In the genomic region with DNA sequence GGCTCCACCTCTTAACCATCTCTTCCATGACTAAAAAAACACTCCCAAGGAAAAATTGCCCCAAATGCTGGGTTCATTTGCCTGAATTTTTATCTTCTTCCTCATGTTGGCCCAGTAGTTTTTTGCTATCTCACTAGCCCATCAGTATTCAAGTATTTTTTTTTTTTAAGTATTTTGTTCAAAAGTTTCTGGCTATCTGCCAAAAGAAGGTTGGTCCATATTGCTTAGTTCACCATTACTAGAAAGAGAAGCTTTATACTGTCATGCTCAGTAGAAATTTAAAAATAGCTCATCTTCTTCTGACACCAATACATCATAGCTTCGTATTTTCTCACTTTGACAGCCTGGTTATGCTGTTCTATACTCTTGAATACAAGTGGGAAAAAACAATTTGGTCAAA, we compare ENCODE assay signal across 30 cellular contexts. TPM values are rescaled to one million over a fixed set of nuclear protein-coding genes. Genes with fewer than 3 reads are reported as not detected.
DNase-seq lines count a peak whose midpoint lies in the region; ATAC-seq, FAIRE-seq and TF ChIP-seq lines count a peak whose summit lies in the region.
"Had no signal": no experiment of that assay in that cellular context is flagged by ENCODE, and none has a peak within 500 bp of the region (broad histone marks: within the 10 kb centered on the region; RNA-seq: fewer than 3 reads in every experiment).

No MANE protein-coding gene starts in this region.

- in situ Hi-C loops in K562 (cut with MboI): no loop called here

- no peak for DNase-seq in K562 (ENCODE audit: extremely low read depth in 1 of 4, low spot score in 3 of 4)
- DNase-seq in activated naive CD4-positive, alpha-beta T cell treated with anti-CD3 and anti-CD28 coated beads, Interleukin-2, amount 50 U/mL, for 16 hours: no peak
- DNase-seq: 8988T; ACHN; AML-193; BE2C; C1 segment of cervical spinal cord; Calu3; CD4-positive, alpha-beta memory T cell; CD4-positive, alpha-beta T cell; CD4-positive, CD25-positive, alpha-beta regulatory T cell; CD8-positive, alpha-beta memory T cell; CD8-positive, alpha-beta T cell; COR-L47; DMS 273 treated with DMSO at 0.1 percent for 48 hours; DMS153; DMS53; DMS79; DMS79 treated with DMSO at 0.1 percent for 48 hours; DND-41; EL had no signal

- H2AFZ ChIP-seq in K562 (ENCODE audit: low read depth, low read length): no peak overlapping the region

- no peak for TF ChIP-seq CTCF in K562 (IDR thresholded peaks at IDR 0.05 in 2 of 3, conservative IDR thresholded peaks at IDR 0.05 in 1 of 3; ENCODE audit: insufficient read depth in 2 of 3, low read depth in 1 of 3, low read length in 3 of 3)

- no peak for TF ChIP-seq POLR2A in K562 (conservative IDR thresholded peaks at IDR 0.05)

- TF ChIP-seq RAD21 in K562 (CRISPR knock-in tag; conservative IDR thresholded peaks at IDR 0.05 in 1 of 2, IDR thresholded peaks at IDR 0.05 in 1 of 2): no peak

- POLR2A ChIA-PET in K562 (lab: Yijun Ruan, JAX): no interaction called here

- peaks cover 5% of the 10 kb centered on the region; the same call in 1 of the 2 replicates for H4K20me1 ChIP-seq in K562 (replicated peaks; ENCODE audit: control insufficient read depth, insufficient read depth, low read length)

- H3K9ac ChIP-seq in K562 (ENCODE audit: insufficient read depth in 1 of 2, low read depth in 2 of 2, low read length in 2 of 2): no peak overlapping the region
- H3K9ac ChIP-seq: BLaER1; BLaER1 treated with 17β-estradiol and CSF1 and Interleukin-3, amounts not matched to agents 10 nM and 100 nM had no signal

- no TSS peak for BruUV-seq in K562 (replicated peaks; lab: Mats Ljungman, UMichigan)

- H3K27ac ChIP-seq in K562 (ENCODE audit: extremely low read depth, low read depth, low read length): no peak overlapping the region
- H3K27ac ChIP-seq: 22Rv1; A549; BLaER1; BLaER1 treated with 17β-estradiol and CSF1 and Interleukin-3, amounts not matched to agents 10 nM and 100 nM; C4-2B had no signal

- no peak for TF ChIP-seq EP300 in K562 (IDR thresholded peaks at IDR 0.05; ENCODE audit: low read length)

- H3K27me3 ChIP-seq in K562 (ENCODE audit: control insufficient read depth in 2 of 2, insufficient read depth in 2 of 2, low read length in 2 of 2): peaks cover 17 to 38% of the 10 kb centered on the region in 2 experiments

- no peaks in the 10 kb centered on the region for H3K9me1 ChIP-seq in K562 (ENCODE audit: control insufficient read depth, insufficient read depth, low read length)

- no peaks in the 10 kb centered on the region for H3K79me2 ChIP-seq in K562 (ENCODE audit: control insufficient read depth, insufficient read depth, low read length)

- intact Hi-C loops in K562 (cut with micrococcal nuclease): no loop called here

- no peak overlapping the region for H3K4me3 ChIP-seq in K562
- H3K4me3 ChIP-seq: A549; BLaER1; BLaER1 treated with 17β-estradiol and CSF1 and Interleukin-3, amounts not matched to agents 10 nM and 100 nM had no signal

- no peaks in the 10 kb centered on the region for H3K36me3 ChIP-seq in K562 (ENCODE audit: control insufficient read depth, insufficient read depth, low read length)
- H3K36me3 ChIP-seq: BE2C; BLaER1; BLaER1 treated with 17β-estradiol and CSF1 and Interleukin-3, amounts not matched to agents 10 nM and 100 nM had no signal

- peaks cover 3 to 15% of the 10 kb centered on the region in 2 experiments; a peak in 3 of 5 replicates for H3K4me1 ChIP-seq in K562 (replicated peaks in 1 of 2; ENCODE audit: control insufficient read depth in 2 of 2, insufficient read depth in 2 of 2, low read length in 2 of 2)
- H3K4me1 ChIP-seq: BE2C had no signal

- no peak for FAIRE-seq in K562 (lab: Jason Lieb, UNC)
- FAIRE-seq: A204.1, A549, D721Med had no signal

- no peaks in the 10 kb centered on the region for H3K9me3 ChIP-seq in K562 (replicated peaks; ENCODE audit: control insufficient read depth, insufficient read depth, low read depth, low read length)
- H3K9me3 ChIP-seq: A549, BE2C, Caco-2 had no signal

- WGBS in K562 (ENCODE audit: insufficient coverage, low coverage, missing lambda C conversion rate): 0% methylated on average over 1 of the region's 1 CpG

- H3K4me2 ChIP-seq in K562 (ENCODE audit: insufficient read depth, low read length): no peak overlapping the region
- H3K4me2 ChIP-seq: A549; BLaER1; BLaER1 treated with 17β-estradiol and CSF1 and Interleukin-3, amounts not matched to agents 10 nM and 100 nM had no signal

- CTCF ChIA-PET in K562 (lab: Yijun Ruan, JAX; ENCODE audit: low intra/inter-chr PET ratio): no interaction called here

- ATAC-seq in K562: no peak
- ATAC-seq: A549; CD8-positive, alpha-beta T cell had no signal

TF ChIP-seq in K562, 482 proteins besides CTCF, POLR2A, EP300 and RAD21:
- TF ChIP-seq POLR2H (tag; IDR thresholded peaks at IDR 0.05; ENCODE audit: low read depth): no peak
- no peak for TF ChIP-seq ZNF263 (CRISPR knock-in tag; IDR thresholded peaks at IDR 0.05; ENCODE audit: borderline replicate concordance)
- peak; percentile 81 for TF ChIP-seq NFIC (IDR thresholded peaks at IDR 0.05)
- peak; percentile 56 for TF ChIP-seq NFIX (CRISPR knock-in tag; IDR thresholded peaks at IDR 0.05; ENCODE audit: low read depth)

RNA-seq across cellular contexts. Expression of gene PDE9A, which starts 41.0 kb away (rescaled TPM):
- 0.12 and 0.63 TPM in 2 replicates for total RNA-seq in K562 (2011; cell fraction: chromatin; rRNA removed; ENCODE audit: low replicate concordance)
- 0.92 TPM in 1 of 2 replicates, not detected in the other for total RNA-seq in K562 (2011; cell fraction: nucleolus; rRNA removed)
- total RNA-seq in K562 (2011; cell fraction: nucleoplasm; rRNA removed): not detected in 2 replicates
- total RNA-seq in K562 (2014; rRNA removed): not detected in 2 replicates
- total RNA-seq in K562 (2014; rRNA removed; fragmentation: Illumina TruSeq; extraction: Trizol): not detected in 2 replicates
- not detected in 2 replicates for total RNA-seq in K562 (2015; rRNA removed; fragmentation: Illumina TruSeq; extraction: Trizol)
- 0.27 TPM in 1 of 2 replicates, not detected in the other for total RNA-seq in K562 (2021)
- polyA plus RNA-seq in K562 (2011; rRNA removed): 0.07 TPM in 1 of 2 replicates, not detected in the other
- polyA plus RNA-seq in K562 (2011; cell fraction: cytosol; rRNA removed): 0.13 TPM in 1 of 2 replicates, not detected in the other
- polyA plus RNA-seq in K562 (2011; cell fraction: nucleus; rRNA removed): 0.15 TPM in 1 of 2 replicates, not detected in the other
- not detected in 2 replicates for polyA plus RNA-seq in K562 (2012)
- polyA plus RNA-seq in K562 (2014; fragmentation: Illumina TruSeq; extraction: Trizol): not detected in 2 replicates
- not detected for polyA plus RNA-seq in K562 (2014; fragmentation: Nextera tagmentation; extraction: Ambion mirVana)
- not detected in 2 replicates for polyA plus RNA-seq in K562 (2014; rRNA removed)
- not detected in 2 replicates for polyA minus RNA-seq in K562 (2011; rRNA and poly(A)+ RNA removed)
- polyA minus RNA-seq in K562 (2011; cell fraction: cytosol; rRNA and poly(A)+ RNA removed): not detected in 2 replicates
- not detected in 2 replicates for polyA minus RNA-seq in K562 (2011; cell fraction: nucleus; rRNA and poly(A)+ RNA removed)
- total RNA-seq: A172 had no signal
